22 cellular contexts compared by ENCODE assay signal in the genomic region with DNA sequence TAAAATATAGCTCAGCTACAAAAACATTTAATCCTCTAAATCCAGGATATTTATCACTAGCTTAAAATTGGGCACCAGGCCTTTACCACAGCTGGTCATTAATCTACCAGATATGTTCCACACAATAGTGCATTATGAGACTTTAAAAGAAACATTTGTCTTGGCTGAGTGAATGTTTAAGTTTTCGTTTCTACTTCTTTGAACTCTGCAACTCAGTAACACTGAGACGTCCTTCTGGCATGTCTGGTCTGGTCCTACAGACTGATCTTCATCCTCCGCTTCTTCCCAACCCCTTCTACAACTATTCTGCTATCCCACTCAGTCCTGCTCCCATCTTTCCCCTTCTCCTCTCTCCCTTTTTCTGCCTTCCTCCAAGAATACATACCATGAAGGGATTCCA.
"Had no signal": no experiment of that assay in that cellular context is flagged by ENCODE, and none has a peak within 500 bp of the region (broad histone marks: within the 10 kb centered on the region; RNA-seq: fewer than 3 reads in every experiment).

No MANE protein-coding gene starts in this region.

- H3K9me3 ChIP-seq: ascending aorta, neutrophil, pancreas, right lobe of liver, SJSA1, thyroid gland, upper lobe of right lung had no signal

- DNase-seq: activated CD4-positive, alpha-beta memory T cell treated with anti-CD3 and anti-CD28 coated beads, Interleukin-2, amount 10 ng/mL, durations not matched to agents 7 days and 5 days; activated CD4-positive, alpha-beta T cell treated with anti-CD3 and anti-CD28 coated beads for 48 hours; activated CD4-positive, CD25-positive, alpha-beta regulatory T cell; activated gamma-delta T cell; activated naive CD4-positive, alpha-beta T cell treated with anti-CD3 and anti-CD28 coated beads, Interleukin-2, amount 50 U/mL, for 16 hours; activated naive CD8-positive, alpha-beta T cell treated with anti-CD3 and anti-CD28 coated beads, Interleukin-2, amount 50 U/mL, for 24 hours; cortex of kidney; foreskin fibroblast; kidney; naive thymus-derived CD8-positive, alpha-beta T cell; pancreas; right lobe of liver; stimulated activated CD4-positive, alpha-beta T cell treated with anti-CD3 and anti-CD28 coated beads, Interleukin-2, amount 100 ng/mL, for 48 hours; stimulated activated naive CD4-positive, alpha-beta T cell; T-helper 9 cell; thyroid gland; upper lobe of right lung had no signal

- H3K4me3 Mint-ChIP-seq: activated CD4-positive, alpha-beta memory T cell treated with anti-CD3 and anti-CD28 coated beads, Interleukin-2, amount 10 ng/mL, durations not matched to agents 7 days and 5 days; activated naive CD8-positive, alpha-beta T cell treated with anti-CD3 and anti-CD28 coated beads, Interleukin-2, amount 50 U/mL, for 24 hours; naive thymus-derived CD8-positive, alpha-beta T cell had no signal

- ATAC-seq: activated naive CD8-positive, alpha-beta T cell treated with anti-CD3 and anti-CD28 coated beads, Interleukin-2, amount 50 U/mL, for 24 hours; naive thymus-derived CD8-positive, alpha-beta T cell; pancreas; right lobe of liver; upper lobe of right lung had no signal

- H3K36me3 ChIP-seq: ascending aorta, neutrophil, pancreas, right lobe of liver, SJSA1, thyroid gland, upper lobe of right lung had no signal

- H3K27ac Mint-ChIP-seq: activated CD4-positive, alpha-beta memory T cell treated with anti-CD3 and anti-CD28 coated beads, Interleukin-2, amount 10 ng/mL, durations not matched to agents 7 days and 5 days; activated naive CD8-positive, alpha-beta T cell treated with anti-CD3 and anti-CD28 coated beads, Interleukin-2, amount 50 U/mL, for 24 hours; naive thymus-derived CD8-positive, alpha-beta T cell had no signal

- H3K4me3 ChIP-seq: ascending aorta, lung, pancreas, right lobe of liver, SJSA1, thyroid gland, upper lobe of right lung had no signal

- H3K27ac ChIP-seq: ascending aorta, epithelial cell of prostate, neutrophil, pancreas, right lobe of liver, SJSA1, thyroid gland, upper lobe of right lung had no signal

- H3K27me3 Mint-ChIP-seq: activated CD4-positive, alpha-beta memory T cell treated with anti-CD3 and anti-CD28 coated beads, Interleukin-2, amount 10 ng/mL, durations not matched to agents 7 days and 5 days had no signal

- H3K4me1 ChIP-seq: ascending aorta, pancreas, right lobe of liver, SJSA1, thyroid gland, upper lobe of right lung had no signal

- H3K36me3 Mint-ChIP-seq: naive thymus-derived CD8-positive, alpha-beta T cell had no signal

- H3K27me3 ChIP-seq: ascending aorta, neutrophil, pancreas, right lobe of liver, SJSA1, thyroid gland, upper lobe of right lung had no signal

- H3K4me1 Mint-ChIP-seq: activated CD4-positive, alpha-beta memory T cell treated with anti-CD3 and anti-CD28 coated beads, Interleukin-2, amount 10 ng/mL, durations not matched to agents 7 days and 5 days; activated naive CD8-positive, alpha-beta T cell treated with anti-CD3 and anti-CD28 coated beads, Interleukin-2, amount 50 U/mL, for 24 hours had no signal
